Comparison of ENCODE assay signal across 8 cellular contexts in the genomic region with DNA sequence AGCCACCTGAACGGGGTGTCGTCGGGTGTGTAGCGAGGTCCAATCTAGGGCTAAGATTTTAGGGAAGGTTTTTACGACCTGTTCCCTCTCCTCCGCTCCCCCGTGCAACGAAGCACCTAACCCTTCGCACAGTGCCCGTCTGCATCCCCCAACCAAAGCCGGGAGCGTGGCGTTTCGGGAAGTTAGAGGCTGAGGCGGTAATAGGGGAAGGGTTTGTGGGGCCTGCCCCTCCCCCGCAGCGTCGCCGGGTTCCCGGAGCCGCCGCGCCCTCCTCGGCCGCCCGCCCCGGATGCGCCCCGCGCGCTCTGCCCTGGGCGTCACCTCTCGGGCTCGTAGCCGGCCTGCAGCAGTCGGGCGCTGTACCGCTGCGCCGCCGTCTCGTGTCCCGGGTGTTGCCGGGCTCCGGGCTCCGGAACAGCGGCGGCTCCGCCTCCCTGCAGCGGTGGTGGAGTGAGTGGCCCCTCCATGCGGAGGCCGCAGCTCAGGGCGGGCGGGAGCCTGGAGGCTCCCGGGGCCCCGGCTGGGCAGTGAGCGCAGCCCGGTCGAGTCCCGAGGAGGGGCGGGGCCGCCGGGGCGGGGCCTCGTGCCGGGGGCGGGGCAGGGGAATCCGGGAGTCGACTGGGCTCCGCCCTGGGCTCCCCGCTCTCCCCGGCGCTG. TPM values are rescaled to one million over a fixed set of nuclear protein-coding genes. Genes with fewer than 3 reads are reported as not detected.
DNase-seq lines count a peak whose midpoint lies in the region; ATAC-seq and TF ChIP-seq lines count a peak whose summit lies in the region.

Gene IMPDH1, minus strand, starts transcription at position 548 of the 657 bp plus-strand sequence. Its CDS starts 81 bp downstream, at position 467.

- no peaks in the 10 kb centered on the region for H3K27me3 ChIP-seq in colonic mucosa

- no peaks in the 10 kb centered on the region for H3K9me3 ChIP-seq in colonic mucosa

- peak within 1 kb of the TSS; percentile 61 for H3K4me3 ChIP-seq in colonic mucosa

- TF ChIP-seq CTCF in colonic mucosa (IDR thresholded peaks at IDR 0.05): no peak

- peak within 1 kb of the TSS; percentile 84 for H3K27ac ChIP-seq in colonic mucosa

- H3K9ac ChIP-seq in colonic mucosa (ENCODE audit: low read depth in 2 of 2, low read length in 2 of 2): peak within 1 kb of the TSS; percentile 80 to 92

- H3K4me1 ChIP-seq in colonic mucosa: peaks cover 10% of the 10 kb centered on the region

- intact Hi-C loops in colonic mucosa (cut with DNase I): no loop called here

- DNase-seq in SIG-M5 treated with dmso at 0.1 percent for 504 hours (lab: John Stamatoyannopoulos, UW; ENCODE audit: unreplicated experiment) (peak; percentile 79), SIG-M5 (lab: John Stamatoyannopoulos, UW) (no peak), NCI-H2171 (lab: John Stamatoyannopoulos, UW) (peak; percentile 65), colonic mucosa (peak; percentile 96), left lobe of liver (ENCODE audit: low spot score) (peak; percentile 87)
- DNase-seq in activated CD4-positive, alpha-beta T cell treated with anti-CD3 and anti-CD28 coated beads for 1 hour: peak; percentile 72
- DNase-seq in stimulated activated CD4-positive, alpha-beta T cell treated with anti-CD3 and anti-CD28 coated beads, Interleukin-2, amount 100 ng/mL, for 24 hours: peak; percentile 89 to 94

- peak; percentile 72 for ATAC-seq in HG02840 (IDR thresholded peaks at IDR 0.05; ENCODE audit: low FRiP score, unreplicated experiment)
- ATAC-seq in left lobe of liver: peak; percentile 95

- H3K36me3 ChIP-seq in colonic mucosa: no peaks in the 10 kb centered on the region

RNA-seq across cellular contexts. Expression of gene IMPDH1, which starts in this region (rescaled TPM):
- total RNA-seq in colonic mucosa: 10 to 100 TPM; 37.5 to 50.0 TPM
- total RNA-seq in left lobe of liver: 3.5 TPM
